Comparison of ENCODE assay signal across 8 cellular contexts in genomic region chr13:50911937-50912624, GRCh38. TPM values are rescaled to one million over a fixed set of nuclear protein-coding genes. Genes with fewer than 3 reads are reported as not detected.
A peak's percentile ranks its signal among the peaks of the same experiment; 100 is the strongest.
DNase-seq lines count a peak whose midpoint lies in the region; ATAC-seq and TF ChIP-seq lines count a peak whose summit lies in the region.

No MANE protein-coding gene starts in this region.

- intact Hi-C loops in CD8-positive, alpha-beta T cell (cut with DNase I, micrococcal nuclease) = loop anchor here (1.0 to 10.0 kb wide), 20 partner anchors 111 to 1467 kb away; partner anchors contain the start of genes KPNA3 (in 2 of the 2), CAB39L (in 1 of the 2), PHF11 (in 1 of the 2) and SETDB2 (in 1 of the 2)
- intact Hi-C loops in activated CD4-positive, alpha-beta memory T cell treated with anti-CD3 and anti-CD28 coated beads for 36 hours (cut with micrococcal nuclease) = loop anchor here (1.0 to 10.0 kb wide), 14 partner anchors 111 to 1280 kb away; partner anchors contain the start of genes INTS6 and TRIM13

- no peaks in the 10 kb centered on the region for H3K9me3 ChIP-seq in CD8-positive, alpha-beta T cell (ENCODE audit: low read length)

- H3K27me3 ChIP-seq in CD8-positive, alpha-beta T cell (ENCODE audit: insufficient read depth, low read length) = no peaks in the 10 kb centered on the region

- H3K36me3 Mint-ChIP-seq in CD8-positive, alpha-beta T cell = peaks cover 7% of the 10 kb centered on the region
- no peaks in the 10 kb centered on the region for H3K36me3 Mint-ChIP-seq in activated CD4-positive, alpha-beta memory T cell treated with anti-CD3 and anti-CD28 coated beads for 36 hours

- ATAC-seq in CD8-positive, alpha-beta T cell = peak; percentile 59
- ATAC-seq in GM19452 (IDR thresholded peaks at IDR 0.05; ENCODE audit: unreplicated experiment) (peak; percentile 41), HG03571 (IDR thresholded peaks at IDR 0.05; ENCODE audit: unreplicated experiment) (peak; percentile 42)

- peak overlapping the region; percentile 89 for H3K4me3 ChIP-seq in CD8-positive, alpha-beta T cell (ENCODE audit: low read depth, low read length)

- peak; percentile 87 for TF ChIP-seq CTCF in CD8-positive, alpha-beta T cell (IDR thresholded peaks at IDR 0.05)

- H3K4me1 Mint-ChIP-seq in CD8-positive, alpha-beta T cell (ENCODE audit: low read depth) = peaks cover 59% of the 10 kb centered on the region
- H3K4me1 Mint-ChIP-seq in activated CD4-positive, alpha-beta memory T cell treated with anti-CD3 and anti-CD28 coated beads for 36 hours (ENCODE audit: low read depth) = peaks cover 50% of the 10 kb centered on the region

- H3K27me3 Mint-ChIP-seq in CD8-positive, alpha-beta T cell (ENCODE audit: low read depth) = no peaks in the 10 kb centered on the region
- H3K27me3 Mint-ChIP-seq in activated CD4-positive, alpha-beta memory T cell treated with anti-CD3 and anti-CD28 coated beads for 36 hours = no peaks in the 10 kb centered on the region

- peak overlapping the region; percentile 92 for H3K27ac Mint-ChIP-seq in CD8-positive, alpha-beta T cell
- H3K27ac Mint-ChIP-seq in activated CD4-positive, alpha-beta memory T cell treated with anti-CD3 and anti-CD28 coated beads for 36 hours = peak overlapping the region; percentile 98

- CTCF ChIA-PET in CD8-positive, alpha-beta T cell (lab: Charles Lee) = interaction anchor here (0.6 to 3.4 kb wide), 54 partner anchors 10 to 973 kb away, joined by 3 to 33 read pairs (median 4); partner anchors contain the start of gene TRIM13
- CTCF ChIA-PET in activated CD4-positive, alpha-beta memory T cell treated with anti-CD3 and anti-CD28 coated beads for 36 hours (lab: Charles Lee) = interaction anchor here (0.5 to 3.1 kb wide), 47 partner anchors 10 to 1184 kb away, joined by 3 to 38 read pairs (median 4); partner anchors contain the start of genes SPRYD7 and TRIM13

- POLR2A ChIA-PET in CD8-positive, alpha-beta T cell (lab: Charles Lee) = interaction anchor here (0.6 to 3.7 kb wide), 10 partner anchors 19 to 1217 kb away, joined by 3 to 26 read pairs (median 6); partner anchors contain the start of gene TRIM13
- POLR2A ChIA-PET in activated CD4-positive, alpha-beta memory T cell treated with anti-CD3 and anti-CD28 coated beads for 36 hours (lab: Charles Lee) = interaction anchor here (0.6 to 1.3 kb wide), 4 partner anchors 19 to 831 kb away, joined by 3 to 5 read pairs (median 4); no protein-coding TSS in a partner anchor

- peak overlapping the region; percentile 92 for H3K4me3 Mint-ChIP-seq in CD8-positive, alpha-beta T cell
- peak overlapping the region; percentile 94 for H3K4me3 Mint-ChIP-seq in activated CD4-positive, alpha-beta memory T cell treated with anti-CD3 and anti-CD28 coated beads for 36 hours

- H3K9me3 Mint-ChIP-seq in CD8-positive, alpha-beta T cell = no peaks in the 10 kb centered on the region
- no peaks in the 10 kb centered on the region for H3K9me3 Mint-ChIP-seq in activated CD4-positive, alpha-beta memory T cell treated with anti-CD3 and anti-CD28 coated beads for 36 hours

- peak; percentile 85 to 96 (median 92) for DNase-seq in CD8-positive, alpha-beta T cell
- DNase-seq in NCI-H82 (lab: John Stamatoyannopoulos, UW) (peak; percentile 99), ecto neural progenitor cell (ENCODE audit: low spot score) (peak; percentile 87), lung microvascular endothelial cell (ENCODE audit: low read depth in 2 of 2) (peak; percentile 84)
- DNase-seq in activated CD4-positive, alpha-beta memory T cell treated with anti-CD3 and anti-CD28 coated beads for 36 hours = peak; percentile 95
- DNase-seq in stimulated activated CD8-positive, alpha-beta memory T cell treated with anti-CD3 and anti-CD28 coated beads, Interleukin-15, amount 100 ng/mL, for 1 hour (ENCODE audit: low read depth) = peak; percentile 94

- H3K4me1 ChIP-seq in CD8-positive, alpha-beta T cell (ENCODE audit: insufficient read depth, low read length) = peaks cover 47% of the 10 kb centered on the region

- no peak overlapping the region for H3K27ac ChIP-seq in CD8-positive, alpha-beta T cell (ENCODE audit: low read depth, low read length)

- H3K36me3 ChIP-seq in CD8-positive, alpha-beta T cell (ENCODE audit: insufficient read depth, low read length) = no peaks in the 10 kb centered on the region

RNA-seq across cellular contexts. Expression of gene RNASEH2B, which starts 2.5 kb away (rescaled TPM):
- 10 to 100 TPM; 61.0 to 62.7 TPM for total RNA-seq in CD8-positive, alpha-beta T cell
- total RNA-seq in activated CD4-positive, alpha-beta memory T cell treated with anti-CD3 and anti-CD28 coated beads for 36 hours = 10 to 100 TPM; 40.8 to 48.4 TPM
- 15.7 and 19.2 TPM in 2 replicates for total RNA-seq in lung microvascular endothelial cell
